ENCODE assay signal across 14 cellular contexts in the genomic region with DNA sequence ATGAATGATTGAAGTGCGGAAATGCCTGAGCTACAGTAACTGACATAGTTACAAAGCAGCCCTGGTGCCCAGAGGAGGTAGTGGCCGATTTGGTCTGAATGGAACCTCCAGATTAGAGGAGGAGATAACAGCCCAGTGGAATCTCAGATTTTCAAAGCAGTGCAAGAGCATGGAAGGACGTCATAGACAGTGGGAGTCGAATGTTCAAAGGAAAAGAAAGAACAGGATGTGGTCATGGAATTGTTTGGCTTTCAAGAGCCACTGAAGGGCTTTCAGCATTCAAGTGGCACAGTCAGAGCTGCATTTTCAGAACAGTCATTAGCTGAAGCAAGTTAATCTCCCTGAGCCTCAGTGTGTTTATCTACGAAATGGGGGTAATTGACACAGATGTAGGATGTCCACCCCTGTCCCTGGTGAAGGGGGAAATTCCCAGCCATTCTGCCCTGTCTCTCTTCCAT.
A peak's percentile ranks its signal among the peaks of the same experiment; 100 is the strongest.
DNase-seq lines count a peak whose midpoint lies in the region; ATAC-seq, FAIRE-seq and TF ChIP-seq lines count a peak whose summit lies in the region.
"Had no signal": no experiment of that assay in that cellular context is flagged by ENCODE, and none has a peak within 500 bp of the region (broad histone marks: within the 10 kb centered on the region; RNA-seq: fewer than 3 reads in every experiment).

No MANE protein-coding gene starts in this region.

- peaks cover 19% of the 10 kb centered on the region for H3K4me1 ChIP-seq in CD8-positive, alpha-beta T cell (ENCODE audit: insufficient read depth, low read length)
- no peaks in the 10 kb centered on the region for H3K4me1 ChIP-seq in right atrium auricular region

- no peaks in the 10 kb centered on the region for H3K27me3 Mint-ChIP-seq in CD8-positive, alpha-beta T cell (ENCODE audit: low read depth)
- H3K27me3 Mint-ChIP-seq in activated T-helper 1 cell treated with anti-CD3 and anti-CD28 coated beads, Interleukin-12 subunit alpha, Interleukin-12 subunit beta, Interleukin-2, Interleukin-4 antibody, amounts not matched to agents 30 ng/mL and 10 ng/mL and 1 ng/mL, durations not matched to agents 14 hours and 24 hours and 36 hours (ENCODE audit: insufficient read depth), result no peaks in the 10 kb centered on the region

- ATAC-seq in CD8-positive, alpha-beta T cell, result peak; percentile 62
- ATAC-seq in HG03097 (IDR thresholded peaks at IDR 0.05; ENCODE audit: low FRiP score, unreplicated experiment) (no peak), sciatic nerve (no peak)
- ATAC-seq: HCT116, SK-N-SH treated with all-trans-retinoic acid at 6 μM for 48 hours had no signal

- peak overlapping the region; percentile 64 for H3K27ac Mint-ChIP-seq in CD8-positive, alpha-beta T cell
- peak overlapping the region; percentile 77 for H3K27ac Mint-ChIP-seq in activated T-helper 1 cell treated with anti-CD3 and anti-CD28 coated beads, Interleukin-12 subunit alpha, Interleukin-12 subunit beta, Interleukin-2, Interleukin-4 antibody, amounts not matched to agents 30 ng/mL and 10 ng/mL and 1 ng/mL, durations not matched to agents 14 hours and 24 hours and 36 hours

- CTCF ChIA-PET in CD8-positive, alpha-beta T cell (lab: Charles Lee), result no interaction called here

- DNase-seq in CD8-positive, alpha-beta T cell, result peak in 1 of 7 experiments; percentile 4
- DNase-seq in NCI-H2029 (lab: John Stamatoyannopoulos, UW) (peak; percentile 92), lung microvascular endothelial cell (ENCODE audit: low read depth in 2 of 2) (peak; percentile 31 to 85), sciatic nerve (ENCODE audit: low spot score) (no peak), right atrium auricular region (ENCODE audit: low spot score) (no peak), GM19239 (ENCODE audit: insufficient read length, low spot score) (no peak)
- peak; percentile 1 for DNase-seq in activated T-helper 1 cell treated with anti-CD3 and anti-CD28 coated beads, Interleukin-12 subunit alpha, Interleukin-12 subunit beta, Interleukin-2, Interleukin-4 antibody, amounts not matched to agents 30 ng/mL and 10 ng/mL and 1 ng/mL, durations not matched to agents 14 hours and 24 hours and 36 hours (ENCODE audit: low spot score)
- DNase-seq: activated CD8-positive, alpha-beta memory T cell treated with anti-CD3 and anti-CD28 coated beads, Interleukin-2, amount 50 U/mL, for 48 hours; cortex of kidney; DMS 273 treated with DMSO at 0.1 percent for 48 hours had no signal

- POLR2A ChIA-PET in CD8-positive, alpha-beta T cell (lab: Charles Lee), result no interaction called here

- peaks cover 54% of the 10 kb centered on the region for H3K4me1 Mint-ChIP-seq in CD8-positive, alpha-beta T cell (ENCODE audit: low read depth)
- peaks cover 36% of the 10 kb centered on the region for H3K4me1 Mint-ChIP-seq in activated T-helper 1 cell treated with anti-CD3 and anti-CD28 coated beads, Interleukin-12 subunit alpha, Interleukin-12 subunit beta, Interleukin-2, Interleukin-4 antibody, amounts not matched to agents 30 ng/mL and 10 ng/mL and 1 ng/mL, durations not matched to agents 14 hours and 24 hours and 36 hours (ENCODE audit: low read depth)

- H3K9me3 ChIP-seq in CD8-positive, alpha-beta T cell (ENCODE audit: low read length), result no peaks in the 10 kb centered on the region
- no peaks in the 10 kb centered on the region for H3K9me3 ChIP-seq in right atrium auricular region

- no peaks in the 10 kb centered on the region for H3K9me3 Mint-ChIP-seq in CD8-positive, alpha-beta T cell
- H3K9me3 Mint-ChIP-seq in activated T-helper 1 cell treated with anti-CD3 and anti-CD28 coated beads, Interleukin-12 subunit alpha, Interleukin-12 subunit beta, Interleukin-2, Interleukin-4 antibody, amounts not matched to agents 30 ng/mL and 10 ng/mL and 1 ng/mL, durations not matched to agents 14 hours and 24 hours and 36 hours, result peaks cover 4% of the 10 kb centered on the region

- intact Hi-C loops in CD8-positive, alpha-beta T cell (cut with DNase I, micrococcal nuclease), result no loop called here
- intact Hi-C loops in activated T-helper 1 cell treated with anti-CD3 and anti-CD28 coated beads, Interleukin-12 subunit alpha, Interleukin-12 subunit beta, Interleukin-2, Interleukin-4 antibody, amounts not matched to agents 30 ng/mL and 10 ng/mL and 1 ng/mL, durations not matched to agents 14 hours and 24 hours and 36 hours (cut with micrococcal nuclease), result loop anchor here (1.0 to 10.0 kb wide), 4 partner anchors 12 to 307 kb away; no protein-coding TSS in a partner anchor
- intact Hi-C loops in sciatic nerve (cut with DNase I), result no loop called here

- no peaks in the 10 kb centered on the region for H3K27me3 ChIP-seq in CD8-positive, alpha-beta T cell (ENCODE audit: insufficient read depth, low read length)
- no peaks in the 10 kb centered on the region for H3K27me3 ChIP-seq in right atrium auricular region
- H3K27me3 ChIP-seq: hepatocyte had no signal

- peaks cover 16% of the 10 kb centered on the region for H3K36me3 ChIP-seq in CD8-positive, alpha-beta T cell (ENCODE audit: insufficient read depth, low read length)
- H3K36me3 ChIP-seq in right atrium auricular region, result no peaks in the 10 kb centered on the region

- H3K27ac ChIP-seq in CD8-positive, alpha-beta T cell (ENCODE audit: low read depth, low read length), result no peak overlapping the region
- no peak overlapping the region for H3K27ac ChIP-seq in right atrium auricular region
- H3K27ac ChIP-seq: hepatocyte had no signal

- peaks cover 50% of the 10 kb centered on the region for H3K36me3 Mint-ChIP-seq in CD8-positive, alpha-beta T cell
- peaks cover 32% of the 10 kb centered on the region for H3K36me3 Mint-ChIP-seq in activated T-helper 1 cell treated with anti-CD3 and anti-CD28 coated beads, Interleukin-12 subunit alpha, Interleukin-12 subunit beta, Interleukin-2, Interleukin-4 antibody, amounts not matched to agents 30 ng/mL and 10 ng/mL and 1 ng/mL, durations not matched to agents 14 hours and 24 hours and 36 hours (ENCODE audit: low read depth)

- no peak overlapping the region for H3K4me3 ChIP-seq in CD8-positive, alpha-beta T cell (ENCODE audit: low read depth, low read length)
- no peak overlapping the region for H3K4me3 ChIP-seq in right atrium auricular region
- H3K4me3 ChIP-seq: hepatocyte had no signal

- FAIRE-seq in GM19239 (lab: Jason Lieb, UNC), result no peak

- TF ChIP-seq CTCF in CD8-positive, alpha-beta T cell (IDR thresholded peaks at IDR 0.05), result no peak
- TF ChIP-seq CTCF in right atrium auricular region (IDR thresholded peaks at IDR 0.05), result no peak

- H3K4me3 Mint-ChIP-seq in CD8-positive, alpha-beta T cell, result peak overlapping the region; percentile 46
- peak overlapping the region; percentile 2 for H3K4me3 Mint-ChIP-seq in activated T-helper 1 cell treated with anti-CD3 and anti-CD28 coated beads, Interleukin-12 subunit alpha, Interleukin-12 subunit beta, Interleukin-2, Interleukin-4 antibody, amounts not matched to agents 30 ng/mL and 10 ng/mL and 1 ng/mL, durations not matched to agents 14 hours and 24 hours and 36 hours

Comparison
In these comparisons a context has a peak if more than half of its experiments do, and no peak if none do; other contexts are left out.
1. DNase-seq: peak in NCI-H2029 (single experiment), activated T-helper 1 cell treated with anti-CD3 and anti-CD28 coated beads, Interleukin-12 subunit alpha, Interleukin-12 subunit beta, Interleukin-2, Interleukin-4 antibody, amounts not matched to agents 30 ng/mL and 10 ng/mL and 1 ng/mL, durations not matched to agents 14 hours and 24 hours and 36 hours (single experiment) and lung microvascular endothelial cell (2 of 2); none in sciatic nerve (single experiment), right atrium auricular region (single experiment) and GM19239 (single experiment).